In genomic region chr19:22354665-22355064, GRCh38 we compare ENCODE assay signal across 29 cellular contexts.
"Had no signal": no experiment of that assay in that cellular context is flagged by ENCODE, and none has a peak within 500 bp of the region (broad histone marks: within the 10 kb centered on the region; RNA-seq: fewer than 3 reads in every experiment).

No MANE protein-coding gene starts in this region.

- H3K27me3 Mint-ChIP-seq: stimulated activated memory B cell treated with anti-CD40 and anti-IgM and Interleukin-4, amounts not matched to agents 10 μg/mL and 1 μg/mL and 100 μg/mL, for 72 hours; stimulated activated naive B cell treated with anti-CD40 and anti-IgM and Interleukin-4, amounts not matched to agents 10 μg/mL and 1 μg/mL and 100 μg/mL, for 72 hours; stimulated activated naive CD8-positive, alpha-beta T cell treated with anti-CD3 and anti-CD28 coated beads, Interleukin-15, amount 100 ng/mL, for 72 hours; stimulated activated naive CD8-positive, alpha-beta T cell treated with anti-CD3 and anti-CD28 coated beads, Interleukin-15, Interleukin-2, amounts not matched to agents 100 ng/mL and 50 ng/mL, for 24 hours; type B pancreatic cell had no signal

- H3K27ac Mint-ChIP-seq: stimulated activated effector memory CD8-positive, alpha-beta T cell treated with anti-CD3 and anti-CD28 coated beads, Interleukin-12 subunit alpha, Interleukin-12 subunit beta, amount 100 ng/mL, for 72 hours; stimulated activated memory B cell treated with anti-CD40 and anti-IgM and Interleukin-4, amounts not matched to agents 10 μg/mL and 1 μg/mL and 100 μg/mL, for 72 hours; stimulated activated naive B cell treated with anti-CD40 and anti-IgM and Interleukin-4, amounts not matched to agents 10 μg/mL and 1 μg/mL and 100 μg/mL, for 72 hours; stimulated activated naive CD8-positive, alpha-beta T cell treated with anti-CD3 and anti-CD28 coated beads, Interleukin-15, amount 100 ng/mL, for 72 hours; stimulated activated naive CD8-positive, alpha-beta T cell treated with anti-CD3 and anti-CD28 coated beads, Interleukin-15, Interleukin-2, amounts not matched to agents 100 ng/mL and 50 ng/mL, for 24 hours; type B pancreatic cell had no signal

- H3K27me3 ChIP-seq: stomach, suprapubic skin, testis, thyroid gland, tibial artery, tibial nerve, transverse colon, upper lobe of left lung, upper lobe of right lung, uterus, vagina had no signal

- H3K4me3 Mint-ChIP-seq: stimulated activated effector memory CD8-positive, alpha-beta T cell treated with anti-CD3 and anti-CD28 coated beads, Interleukin-12 subunit alpha, Interleukin-12 subunit beta, amount 100 ng/mL, for 72 hours; stimulated activated memory B cell treated with anti-CD40 and anti-IgM and Interleukin-4, amounts not matched to agents 10 μg/mL and 1 μg/mL and 100 μg/mL, for 72 hours; stimulated activated naive B cell treated with anti-CD40 and anti-IgM and Interleukin-4, amounts not matched to agents 10 μg/mL and 1 μg/mL and 100 μg/mL, for 72 hours; stimulated activated naive CD8-positive, alpha-beta T cell treated with anti-CD3 and anti-CD28 coated beads, Interleukin-15, amount 100 ng/mL, for 72 hours; stimulated activated naive CD8-positive, alpha-beta T cell treated with anti-CD3 and anti-CD28 coated beads, Interleukin-15, Interleukin-2, amounts not matched to agents 100 ng/mL and 50 ng/mL, for 24 hours; type B pancreatic cell had no signal

- FAIRE-seq: urothelium cell line had no signal

- H3K36me3 Mint-ChIP-seq: stimulated activated effector memory CD8-positive, alpha-beta T cell treated with anti-CD3 and anti-CD28 coated beads, Interleukin-12 subunit alpha, Interleukin-12 subunit beta, amount 100 ng/mL, for 72 hours; stimulated activated memory B cell treated with anti-CD40 and anti-IgM and Interleukin-4, amounts not matched to agents 10 μg/mL and 1 μg/mL and 100 μg/mL, for 72 hours; type B pancreatic cell had no signal

- H3K36me3 ChIP-seq: stomach, suprapubic skin, thoracic aorta, thyroid gland, tibial artery, tibial nerve, transverse colon, upper lobe of left lung, upper lobe of right lung, uterus, vagina had no signal

- H3K4me1 Mint-ChIP-seq: stimulated activated effector memory CD8-positive, alpha-beta T cell treated with anti-CD3 and anti-CD28 coated beads, Interleukin-12 subunit alpha, Interleukin-12 subunit beta, amount 100 ng/mL, for 72 hours; stimulated activated memory B cell treated with anti-CD40 and anti-IgM and Interleukin-4, amounts not matched to agents 10 μg/mL and 1 μg/mL and 100 μg/mL, for 72 hours; stimulated activated naive B cell treated with anti-CD40 and anti-IgM and Interleukin-4, amounts not matched to agents 10 μg/mL and 1 μg/mL and 100 μg/mL, for 72 hours; stimulated activated naive CD8-positive, alpha-beta T cell treated with anti-CD3 and anti-CD28 coated beads, Interleukin-15, amount 100 ng/mL, for 72 hours had no signal

- H3K9me3 Mint-ChIP-seq: stimulated activated effector memory CD8-positive, alpha-beta T cell treated with anti-CD3 and anti-CD28 coated beads, Interleukin-12 subunit alpha, Interleukin-12 subunit beta, amount 100 ng/mL, for 72 hours had no signal

- DNase-seq: stimulated activated CD4-positive, alpha-beta T cell treated with anti-CD3 and anti-CD28 coated beads, Interleukin-2, amount 100 ng/mL, for 48 hours; stimulated activated CD4-positive, alpha-beta T cell treated with anti-CD3 and anti-CD28 coated beads, Interleukin-4, amount 100 ng/mL, for 1 hour; stimulated activated CD4-positive, alpha-beta T cell treated with anti-CD3 and anti-CD28 coated beads, Interleukin-4, amount 100 ng/mL, for 24 hours; stimulated activated CD4-positive, alpha-beta T cell treated with anti-CD3 and anti-CD28 coated beads, Interleukin-4, amount 100 ng/mL, for 4 hours; stimulated activated CD8-positive, alpha-beta memory T cell treated with anti-CD3 and anti-CD28 coated beads, Interleukin-4, amount 100 ng/mL, for 48 hours; stimulated activated naive B cell treated with anti-CD40 and anti-IgM and Interleukin-4, amounts not matched to agents 10 μg/mL and 1 μg/mL and 100 μg/mL, for 72 hours; stimulated activated naive CD4-positive, alpha-beta T cell; stimulated activated naive CD4-positive, alpha-beta T cell treated with Interleukin-2 at 50 U/mL for 16 hours; stimulated activated naive CD8-positive, alpha-beta T cell treated with anti-CD3 and anti-CD28 coated beads, Interleukin-15, amount 100 ng/mL, for 72 hours; stimulated activated naive CD8-positive, alpha-beta T cell treated with anti-CD3 and anti-CD28 coated beads, Interleukin-15, Interleukin-2, amounts not matched to agents 100 U/mL and 50 U/mL, for 24 hours; stomach; substantia nigra; testis; thyroid gland; tibial artery; transverse colon; trophoblast cell; upper lobe of left lung; upper lobe of right lung; uterus had no signal

- H3K4me3 ChIP-seq: stomach, suprapubic skin, testis, thoracic aorta, thyroid gland, tibial artery, tibial nerve, transverse colon, upper lobe of left lung, upper lobe of right lung, uterus, vagina had no signal

- H3K27ac ChIP-seq: stomach, suprapubic skin, testis, thoracic aorta, thyroid gland, tibial artery, tibial nerve, transverse colon, upper lobe of left lung, upper lobe of right lung, uterus, vagina had no signal

- H3K4me1 ChIP-seq: stomach, suprapubic skin, testis, thyroid gland, tibial artery, tibial nerve, transverse colon, upper lobe of left lung, upper lobe of right lung, uterus, vagina had no signal

- H3K9me3 ChIP-seq: testis, thoracic aorta, thyroid gland, tibial artery, transverse colon, upper lobe of right lung, uterus, vagina had no signal

- ATAC-seq: stimulated activated effector memory CD8-positive, alpha-beta T cell treated with anti-CD3 and anti-CD28 coated beads, Interleukin-12 subunit alpha, Interleukin-12 subunit beta, amount 100 ng/mL, for 72 hours; stimulated activated memory B cell treated with anti-CD40 and anti-IgM and Interleukin-4, amounts not matched to agents 10 μg/mL and 1 μg/mL and 100 μg/mL, for 72 hours; stimulated activated naive B cell treated with anti-CD40 and anti-IgM and Interleukin-4, amounts not matched to agents 10 μg/mL and 1 μg/mL and 100 μg/mL, for 72 hours; stimulated activated naive CD8-positive, alpha-beta T cell treated with anti-CD3 and anti-CD28 coated beads, Interleukin-15, amount 100 ng/mL, for 72 hours; stimulated activated naive CD8-positive, alpha-beta T cell treated with anti-CD3 and anti-CD28 coated beads, Interleukin-15, Interleukin-2, amounts not matched to agents 100 U/mL and 50 U/mL, for 24 hours had no signal
